Comparison of ENCODE assay signal across 19 cellular contexts in the genomic region with DNA sequence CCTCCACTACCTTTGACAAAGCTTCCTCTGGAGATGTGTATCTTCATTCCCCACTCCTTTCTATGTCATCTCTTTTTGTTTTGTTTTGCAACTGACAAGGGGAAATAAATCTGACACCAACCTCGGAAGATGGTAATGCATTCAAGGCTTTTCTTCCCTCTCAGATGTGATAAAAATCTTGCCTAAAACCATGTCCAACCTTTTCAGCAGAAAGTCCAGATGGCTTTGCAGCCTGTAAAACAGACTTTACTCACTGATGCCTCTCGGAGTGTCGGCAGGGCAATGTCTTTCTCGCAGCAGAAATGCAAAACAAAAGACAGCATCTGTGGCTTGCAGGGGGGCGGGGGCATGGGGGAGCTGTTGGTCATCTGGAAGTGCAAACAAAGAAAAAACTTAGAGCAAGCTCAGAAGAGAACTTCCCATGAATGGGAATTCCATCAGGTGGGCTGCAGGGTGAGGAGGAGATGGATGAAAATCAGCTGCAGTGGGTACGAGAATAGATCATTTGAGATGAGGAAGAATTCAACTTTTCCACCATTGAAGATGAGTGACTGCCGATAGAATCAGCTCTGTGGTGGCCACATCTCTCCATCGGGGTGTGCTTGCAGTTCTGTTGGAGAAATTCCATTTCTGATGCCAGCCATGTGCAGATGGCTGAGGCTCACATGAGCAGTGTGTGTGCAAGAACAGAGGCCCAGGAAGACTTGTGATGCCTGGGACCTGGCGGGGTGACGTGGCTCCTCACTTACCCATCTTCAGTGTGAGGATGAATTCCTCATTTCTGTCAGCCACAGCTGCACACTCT.
DNase-seq lines count a peak whose midpoint lies in the region; FAIRE-seq lines count a peak whose summit lies in the region.
"Had no signal": no experiment of that assay in that cellular context is flagged by ENCODE, and none has a peak within 500 bp of the region (broad histone marks: within the 10 kb centered on the region; RNA-seq: fewer than 3 reads in every experiment).

No MANE protein-coding gene starts in this region.

- WGBS in thymus, result 50% methylated on average over 10 of the region's 10 CpGs
- 8 to 9% methylated on average over 10 of the region's 10 CpGs for WGBS in GM23248 (ENCODE audit: low coverage in 1 of 2, low lambda C conversion rate in 2 of 2, missing lambda C conversion rate in 2 of 2), 2 experiments

- H4K20me1 ChIP-seq in GM23248 (ENCODE audit: insufficient read depth), result no peaks in the 10 kb centered on the region

- H3K4me2 ChIP-seq in GM23248 (ENCODE audit: unreplicated experiment), result no peak overlapping the region

- H3K9ac ChIP-seq in GM23248, result no peak overlapping the region

- in situ Hi-C loops in GM23248 (cut with MboI), result no loop called here

- H3K27ac ChIP-seq in thymus (ENCODE audit: low read depth) (peak overlapping the region; percentile 21), GM23248 (no peak overlapping the region)
- H3K27ac ChIP-seq: heart left ventricle, left lung, tibial nerve, VCaP had no signal

- H3K27me3 ChIP-seq in thymus (ENCODE audit: control insufficient read depth, insufficient read depth) (no peaks in the 10 kb centered on the region), GM23248 (replicated peaks; ENCODE audit: insufficient read depth) (no peaks in the 10 kb centered on the region)
- H3K27me3 ChIP-seq: tibial nerve had no signal

- H3F3A ChIP-seq in GM23248 (ENCODE audit: insufficient read depth), result no peaks in the 10 kb centered on the region

- H3K4me1 ChIP-seq in thymus (ENCODE audit: control insufficient read depth, insufficient read depth, low read length) (no peaks in the 10 kb centered on the region), GM23248 (ENCODE audit: insufficient read depth) (no peaks in the 10 kb centered on the region)
- H3K4me1 ChIP-seq: heart left ventricle, left lung had no signal

- no peaks in the 10 kb centered on the region for H3K9me2 ChIP-seq in GM23248 (ENCODE audit: insufficient read depth)

- DNase-seq in NCI-H1694 treated with DMSO at 0.1 percent for 48 hours (lab: John Stamatoyannopoulos, UW), result peak; percentile 25
- no peak for DNase-seq in NCI-H1694 (lab: John Stamatoyannopoulos, UW)
- DNase-seq in midbrain (lab: John Stamatoyannopoulos, UW), result peak; percentile 61
- DNase-seq in GM23248, result no peak
- no peak for DNase-seq in NCI-H748 treated with DMSO at 0.1 percent for 48 hours (lab: John Stamatoyannopoulos, UW)
- DNase-seq in NCI-H345 treated with DMSO at 0.1 percent for 48 hours (lab: John Stamatoyannopoulos, UW; ENCODE audit: unreplicated experiment), result no peak
- DNase-seq: 8988T; CD4-positive, CD25-positive, alpha-beta regulatory T cell; DMS79 treated with DMSO at 0.1 percent for 48 hours; left lung; naive B cell; NCI-H2029; NCI-H774; stimulated activated CD4-positive, alpha-beta T cell treated with anti-CD3 and anti-CD28 coated beads, Interleukin-4, amount 100 ng/mL, for 24 hours had no signal

- FAIRE-seq in endometrium (lab: Jason Lieb, UNC), result peak; percentile 93

- no peaks in the 10 kb centered on the region for H3K9me3 ChIP-seq in thymus (ENCODE audit: control insufficient read depth)
- no peaks in the 10 kb centered on the region for H3K9me3 ChIP-seq in GM23248 (ENCODE audit: low read depth)
- H3K9me3 ChIP-seq: heart left ventricle, left lung, tibial nerve had no signal

- H3K4me3 ChIP-seq in thymus (ENCODE audit: low read length) (no peak overlapping the region), GM23248 (no peak overlapping the region)
- H3K4me3 ChIP-seq: heart left ventricle, left lung, tibial nerve had no signal

- H3K36me3 ChIP-seq in thymus (ENCODE audit: control insufficient read depth, insufficient read depth) (no peaks in the 10 kb centered on the region), GM23248 (ENCODE audit: low read depth) (no peaks in the 10 kb centered on the region)
- H3K36me3 ChIP-seq: heart left ventricle, left lung, tibial nerve had no signal

- H2AFZ ChIP-seq in GM23248, result no peak overlapping the region

- no peaks in the 10 kb centered on the region for H3K79me2 ChIP-seq in GM23248 (ENCODE audit: insufficient read depth)

Comparison
In these comparisons a context has a peak if more than half of its experiments do, and no peak if none do; other contexts are left out.
1. DNase-seq: peak in NCI-H1694 treated with DMSO at 0.1 percent for 48 hours (single experiment) and midbrain (single experiment); none in NCI-H1694 (single experiment), GM23248 (single experiment), NCI-H748 treated with DMSO at 0.1 percent for 48 hours (single experiment) and NCI-H345 treated with DMSO at 0.1 percent for 48 hours (single experiment).